Comparison of ENCODE assay signal across 1 cellular context in genomic region chr19:18833849-18834643, GRCh38.
TF ChIP-seq lines count a peak whose summit lies in the region.

No MANE protein-coding gene starts in this region.

TF ChIP-seq in A549, 52 proteins besides CTCF, POLR2A, EP300 and RAD21 (continued from another document):
- TF ChIP-seq E2F6 (IDR thresholded peaks at IDR 0.05; ENCODE audit: borderline replicate concordance, low read depth) (no peak), ZSCAN20 (CRISPR knock-in tag; IDR thresholded peaks at IDR 0.05) (no peak), REST (IDR thresholded peaks at IDR 0.05) (no peak), RNF2 (IDR thresholded peaks at IDR 0.05; ENCODE audit: borderline replicate concordance, low read depth) (no peak), MAFK (IDR thresholded peaks at IDR 0.05; ENCODE audit: partially characterized antibody) (no peak), SMC3 (IDR thresholded peaks at IDR 0.05) (no peak), PHF8 (IDR thresholded peaks at IDR 0.05; ENCODE audit: borderline replicate concordance, low read depth) (no peak), HEYL (CRISPR knock-in tag; IDR thresholded peaks at IDR 0.05) (no peak), RFX5 (IDR thresholded peaks at IDR 0.05) (no peak)
TF ChIP-seq in A549: peak in this region for 0.
